ENCODE assay signal across 1 cellular context in the genomic region with DNA sequence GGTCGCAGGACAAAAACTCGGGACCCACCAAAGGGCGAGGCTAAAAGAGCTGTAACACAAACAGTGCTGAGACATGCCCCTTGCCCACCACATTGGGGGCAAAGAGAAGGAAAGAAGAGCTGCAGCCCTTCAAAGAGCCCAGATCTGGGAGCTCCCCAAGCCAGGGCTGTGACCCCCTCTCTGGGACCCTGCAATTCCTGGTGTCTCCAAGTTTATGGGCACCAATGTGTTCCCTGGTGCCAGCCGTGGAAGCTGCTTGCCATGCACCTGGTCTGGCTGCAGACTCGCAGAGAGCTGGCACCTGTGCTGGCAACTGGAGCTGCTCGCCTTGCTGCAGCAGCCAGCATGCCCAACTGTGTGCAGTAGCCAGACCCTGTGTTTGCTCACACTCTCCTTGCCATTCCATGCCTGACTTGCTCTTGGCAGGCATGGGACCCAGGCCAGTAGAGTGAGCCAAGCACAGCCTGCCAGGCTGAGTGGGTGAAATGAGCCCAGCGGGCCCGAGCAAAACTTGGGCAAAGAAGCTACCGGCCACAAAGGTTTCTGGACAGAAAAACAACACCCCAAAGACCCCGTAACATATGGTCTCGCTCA.
TF ChIP-seq lines count a peak whose summit lies in the region.

No MANE protein-coding gene starts in this region.

TF ChIP-seq in SK-N-SH, 30 proteins besides CTCF, POLR2A, EP300 and RAD21:
- TF ChIP-seq CHD2 (IDR thresholded peaks at IDR 0.05; ENCODE audit: low read length, partially characterized antibody): no peak
- TF ChIP-seq TAF1 (IDR thresholded peaks at IDR 0.05; ENCODE audit: borderline replicate concordance, low read depth, low read length): no peak
- TF ChIP-seq NRF1 (IDR thresholded peaks at IDR 0.05; ENCODE audit: low read depth, low read length): no peak
